19 cellular contexts compared by ENCODE assay signal in the genomic region with DNA sequence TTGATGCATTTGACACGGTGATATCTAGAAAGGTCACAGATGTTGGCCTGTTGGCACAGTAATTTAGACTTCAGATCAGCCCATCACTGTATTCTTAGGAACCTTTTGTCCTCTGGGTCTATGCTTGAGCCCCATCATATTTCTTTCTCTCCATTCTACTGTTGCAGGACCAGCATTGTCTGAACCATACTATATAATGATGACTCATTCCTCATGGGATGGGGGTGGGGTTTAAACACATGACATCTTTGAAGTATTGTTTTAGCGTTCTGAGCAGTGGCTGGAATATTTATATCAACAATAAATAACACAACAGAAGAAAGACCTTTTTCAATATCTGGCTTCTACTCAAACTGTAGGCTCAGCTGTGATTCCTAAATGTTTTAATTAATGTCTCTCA.
DNase-seq lines count a peak whose midpoint lies in the region; FAIRE-seq and TF ChIP-seq lines count a peak whose summit lies in the region.
"Had no signal": no experiment of that assay in that cellular context is flagged by ENCODE, and none has a peak within 500 bp of the region (broad histone marks: within the 10 kb centered on the region; RNA-seq: fewer than 3 reads in every experiment).

No MANE protein-coding gene starts in this region.

- H3K36me3 Mint-ChIP-seq in endodermal cell (ENCODE audit: low read depth) = peaks cover 3% of the 10 kb centered on the region
- H3K36me3 Mint-ChIP-seq: CD4-positive, CD25-positive, alpha-beta regulatory T cell; CD8-positive, alpha-beta T cell had no signal

- TF ChIP-seq POLR2A in endothelial cell of umbilical vein (IDR thresholded peaks at IDR 0.05; ENCODE audit: low read depth, low read length) = no peak
- no peak for TF ChIP-seq POLR2A in esophagus squamous epithelium (IDR thresholded peaks at IDR 0.05)

- H3K4me3 ChIP-seq in endothelial cell of umbilical vein (replicated peaks in 1 of 3; ENCODE audit: insufficient read depth in 1 of 3, low read depth in 1 of 3, low read length in 3 of 3) = no peak overlapping the region
- no peak overlapping the region for H3K4me3 ChIP-seq in endodermal cell (ENCODE audit: low read length)
- no peak overlapping the region for H3K4me3 ChIP-seq in esophagus squamous epithelium
- H3K4me3 ChIP-seq: GM23338 had no signal

- H3K27me3 Mint-ChIP-seq in endodermal cell (ENCODE audit: insufficient read depth) = no peaks in the 10 kb centered on the region
- H3K27me3 Mint-ChIP-seq: CD4-positive, CD25-positive, alpha-beta regulatory T cell had no signal

- H3K9me3 ChIP-seq in endothelial cell of umbilical vein (replicated peaks; ENCODE audit: control insufficient read depth, insufficient read depth, low read length) (no peaks in the 10 kb centered on the region), endodermal cell (ENCODE audit: control insufficient read depth, low read length) (peaks cover 7% of the 10 kb centered on the region), esophagus squamous epithelium (no peaks in the 10 kb centered on the region)

- no TSS peak for BruUV-seq in endothelial cell of umbilical vein (replicated peaks; lab: Mats Ljungman, UMichigan)

- no peaks in the 10 kb centered on the region for H3K4me1 ChIP-seq in endothelial cell of umbilical vein (ENCODE audit: control insufficient read depth, extremely low read depth, insufficient read depth, low read length)
- no peaks in the 10 kb centered on the region for H3K4me1 ChIP-seq in endodermal cell (ENCODE audit: control insufficient read depth, insufficient read depth, low read length)
- H3K4me1 ChIP-seq in esophagus squamous epithelium = no peaks in the 10 kb centered on the region

- 100% methylated on average over 1 to 2 of the region's 2 CpGs for WGBS in endodermal cell (ENCODE audit: insufficient coverage in 1 of 2, insufficient read length in 1 of 2), 2 experiments
- 49 to 60% methylated on average over 2 of the region's 2 CpGs for WGBS in esophagus squamous epithelium, 2 donors

- peaks cover 7% of the 10 kb centered on the region for H3K9me3 Mint-ChIP-seq in endodermal cell
- H3K9me3 Mint-ChIP-seq: GM23338, H9 had no signal

- H3K36me3 ChIP-seq in endothelial cell of umbilical vein (ENCODE audit: control insufficient read depth in 2 of 2, extremely low read depth in 1 of 2, insufficient read depth in 2 of 2, low read length in 2 of 2) = no peaks in the 10 kb centered on the region
- H3K36me3 ChIP-seq in endodermal cell (ENCODE audit: control insufficient read depth, insufficient read depth, low read length) = no peaks in the 10 kb centered on the region
- H3K36me3 ChIP-seq in esophagus squamous epithelium = no peaks in the 10 kb centered on the region

- H3K4me3 Mint-ChIP-seq in endodermal cell = no peak overlapping the region
- H3K4me3 Mint-ChIP-seq: CD4-positive, CD25-positive, alpha-beta regulatory T cell; CD8-positive, alpha-beta T cell; GM23338; H9 had no signal

- POLR2A ChIA-PET in endothelial cell of umbilical vein (lab: Charles Lee) = no interaction called here

- TF ChIP-seq CTCF in endothelial cell of umbilical vein (IDR thresholded peaks at IDR 0.05; ENCODE audit: extremely low read depth in 1 of 2, insufficient read depth in 1 of 2, low read depth in 1 of 2, low read length in 2 of 2) (no peak), endodermal cell (conservative IDR thresholded peaks at IDR 0.05) (no peak), esophagus squamous epithelium (IDR thresholded peaks at IDR 0.05) (no peak)

- no peaks in the 10 kb centered on the region for H4K20me1 ChIP-seq in endothelial cell of umbilical vein (replicated peaks; ENCODE audit: control insufficient read depth, extremely low read depth, insufficient read depth, low read length)

- no peak for FAIRE-seq in endothelial cell of umbilical vein (lab: Jason Lieb, UNC)
- FAIRE-seq: D721Med, GM12891, GM18507 had no signal

- dilution Hi-C loops in endothelial cell of umbilical vein (cut with MboI; ENCODE audit: extremely low pct_ligation_motif_present, low sequenced_read_pairs) = no loop called here

- intact Hi-C loops in endothelial cell of umbilical vein (cut with micrococcal nuclease) (no loop called here), esophagus squamous epithelium (cut with DNase I) (no loop called here)

- DNase-seq in COLO829 (ENCODE audit: low spot score) (peak; percentile 11), OCI-M1 (lab: John Stamatoyannopoulos, UW) (peak; percentile 8), endothelial cell of umbilical vein (ENCODE audit: low read depth, low spot score) (no peak), CD1c-positive myeloid dendritic cell (ENCODE audit: extremely low spot score) (no peak), NCI-H524 treated with DMSO at 0.1 percent for 48 hours (lab: John Stamatoyannopoulos, UW) (no peak), endodermal cell (no peak), esophagus squamous epithelium (lab: John Stamatoyannopoulos, UW) (no peak)
- DNase-seq: 8988T; C1 segment of cervical spinal cord; CD4-positive, CD25-positive, alpha-beta regulatory T cell; CD8-positive, alpha-beta T cell; DMS 273 treated with DMSO at 0.1 percent for 48 hours; DMS79; GF-D8; H9 had no signal

- no peaks in the 10 kb centered on the region for H3K27me3 ChIP-seq in endothelial cell of umbilical vein (ENCODE audit: control insufficient read depth in 2 of 2, insufficient read depth in 2 of 2, low read length in 2 of 2)
- H3K27me3 ChIP-seq in endodermal cell (ENCODE audit: control insufficient read depth, insufficient read depth, low read length, poor library complexity, severe bottlenecking) = no peaks in the 10 kb centered on the region
- H3K27me3 ChIP-seq in esophagus squamous epithelium = no peaks in the 10 kb centered on the region

- H3K9me1 ChIP-seq in endothelial cell of umbilical vein (replicated peaks; ENCODE audit: control insufficient read depth, extremely low read depth, insufficient read depth, low read length) = no peaks in the 10 kb centered on the region

- CTCF ChIA-PET in endothelial cell of umbilical vein (lab: Charles Lee) = no interaction called here

- no peak overlapping the region for H3K4me2 ChIP-seq in endothelial cell of umbilical vein (ENCODE audit: insufficient read depth, low read length)
- H3K4me2 ChIP-seq: GM23338 had no signal

- no peak overlapping the region for H2AFZ ChIP-seq in endothelial cell of umbilical vein (ENCODE audit: low read depth, low read length)
- H2AFZ ChIP-seq: GM23338 had no signal

- H3K27ac ChIP-seq in endothelial cell of umbilical vein (ENCODE audit: insufficient read depth, low read depth, low read length) (no peak overlapping the region), endodermal cell (ENCODE audit: low read depth, low read length) (no peak overlapping the region), esophagus squamous epithelium (no peak overlapping the region)

- H3K4me1 Mint-ChIP-seq in endodermal cell = peaks cover 12% of the 10 kb centered on the region
- H3K4me1 Mint-ChIP-seq: CD4-positive, CD25-positive, alpha-beta regulatory T cell had no signal

- H3K79me2 ChIP-seq in endothelial cell of umbilical vein (ENCODE audit: control insufficient read depth, insufficient read depth, low read length) = no peaks in the 10 kb centered on the region

- H3K9ac ChIP-seq in endothelial cell of umbilical vein (replicated peaks; ENCODE audit: extremely low read depth, insufficient read depth, low read length) (no peak overlapping the region), endodermal cell (ENCODE audit: extremely low read depth, low read length, poor library complexity, severe bottlenecking) (no peak overlapping the region)

- no peak overlapping the region for H3K27ac Mint-ChIP-seq in endodermal cell
- H3K27ac Mint-ChIP-seq: CD4-positive, CD25-positive, alpha-beta regulatory T cell; CD8-positive, alpha-beta T cell; GM23338; H9 had no signal

TF ChIP-seq in endothelial cell of umbilical vein, 7 proteins besides CTCF, POLR2A, EP300 and RAD21:
- TF ChIP-seq JUN (IDR thresholded peaks at IDR 0.05; ENCODE audit: borderline replicate concordance, insufficient read depth, insufficient read length, low read depth) (peak; percentile 52), MYC (IDR thresholded peaks at IDR 0.05; ENCODE audit: low read depth, low read length) (no peak), FOS (IDR thresholded peaks at IDR 0.05; ENCODE audit: borderline replicate concordance, insufficient read depth, low read length) (peak; percentile 28)
TF ChIP-seq in endothelial cell of umbilical vein: peak in this region for 2.

Comparison
In these comparisons a context has a peak if more than half of its experiments do, and no peak if none do; other contexts are left out.
1. DNase-seq: peak in COLO829 (single experiment) and OCI-M1 (single experiment); none in endothelial cell of umbilical vein (single experiment), CD1c-positive myeloid dendritic cell (single experiment), NCI-H524 treated with DMSO at 0.1 percent for 48 hours (single experiment), endodermal cell (single experiment) and esophagus squamous epithelium (single experiment).